In genomic region chr19:18834644-18834984, GRCh38 we compare ENCODE assay signal across 10 cellular contexts. TPM values are rescaled to one million over a fixed set of nuclear protein-coding genes. Genes with fewer than 3 reads are reported as not detected.
DNase-seq lines count a peak whose midpoint lies in the region; ATAC-seq and TF ChIP-seq lines count a peak whose summit lies in the region.
"Had no signal": no experiment of that assay in that cellular context is flagged by ENCODE, and none has a peak within 500 bp of the region (broad histone marks: within the 10 kb centered on the region; RNA-seq: fewer than 3 reads in every experiment).

No MANE protein-coding gene starts in this region.

- H4K20me1 ChIP-seq in Loucy (ENCODE audit: insufficient read depth, low read length, poor library complexity, severe bottlenecking) = peaks cover 67% of the 10 kb centered on the region

- ATAC-seq in CD4-positive, CD25-positive, alpha-beta regulatory T cell (ENCODE audit: low read depth in 2 of 2) = no peak
- no peak for ATAC-seq in natural killer cell treated with Interleukin-12 subunit alpha and Interleukin-12 subunit beta and Interleukin-15 and Interleukin-18, amount 100 ng/mL, for 72 hours
- no peak for ATAC-seq in HG03439 (IDR thresholded peaks at IDR 0.05; ENCODE audit: unreplicated experiment)

- peak overlapping the region; percentile 95 for H3K9ac ChIP-seq in Loucy (ENCODE audit: low read depth, low read length, poor library complexity, severe bottlenecking)

- H3K27me3 Mint-ChIP-seq in CD4-positive, CD25-positive, alpha-beta regulatory T cell = no peaks in the 10 kb centered on the region
- no peaks in the 10 kb centered on the region for H3K27me3 Mint-ChIP-seq in natural killer cell treated with Interleukin-12 subunit alpha and Interleukin-12 subunit beta and Interleukin-15 and Interleukin-18, amount 100 ng/mL, for 72 hours

- peak overlapping the region; percentile 89 for H3K4me3 ChIP-seq in CD4-positive, CD25-positive, alpha-beta regulatory T cell (ENCODE audit: low read depth, low read length)
- H3K4me3 ChIP-seq in Loucy (ENCODE audit: low read length, poor library complexity, severe bottlenecking) = peak overlapping the region; percentile 94
- H3K4me3 ChIP-seq in coronary artery = peak overlapping the region; percentile 93

- H3F3A ChIP-seq in Loucy (ENCODE audit: low read depth) = no peaks in the 10 kb centered on the region

- no peaks in the 10 kb centered on the region for H3K9me3 ChIP-seq in CD4-positive, CD25-positive, alpha-beta regulatory T cell (ENCODE audit: control insufficient read depth in 2 of 2, low read length in 2 of 2)
- no peaks in the 10 kb centered on the region for H3K9me3 ChIP-seq in Loucy (ENCODE audit: insufficient read depth, low read depth, low read length)

- no peaks in the 10 kb centered on the region for H3K9me3 Mint-ChIP-seq in CD4-positive, CD25-positive, alpha-beta regulatory T cell
- no peaks in the 10 kb centered on the region for H3K9me3 Mint-ChIP-seq in natural killer cell treated with Interleukin-12 subunit alpha and Interleukin-12 subunit beta and Interleukin-15 and Interleukin-18, amount 100 ng/mL, for 72 hours

- peaks cover 70% of the 10 kb centered on the region for H3K4me1 ChIP-seq in CD4-positive, CD25-positive, alpha-beta regulatory T cell (ENCODE audit: control insufficient read depth, insufficient read depth, low read length, poor library complexity, severe bottlenecking)
- H3K4me1 ChIP-seq in Loucy (ENCODE audit: insufficient read depth, low read length, poor library complexity, severe bottlenecking) = peaks cover 51% of the 10 kb centered on the region

- no peak for DNase-seq in CD4-positive, CD25-positive, alpha-beta regulatory T cell
- DNase-seq in coronary artery (ENCODE audit: low spot score) = no peak
- DNase-seq in natural killer cell treated with Interleukin-12 subunit alpha and Interleukin-12 subunit beta and Interleukin-15 and Interleukin-18, amount 100 ng/mL, for 72 hours (ENCODE audit: low spot score) = no peak
- DNase-seq in mucosa of gallbladder (ENCODE audit: low spot score) = no peak
- DNase-seq in stimulated activated CD4-positive, alpha-beta T cell treated with anti-CD3 and anti-CD28 coated beads, Interleukin-1b, Interleukin-23, amount 100 ng/mL, for 48 hours = no peak
- no peak for DNase-seq in stimulated activated CD4-positive, alpha-beta T cell treated with anti-CD3 and anti-CD28 coated beads, Interleukin-4, amount 100 ng/mL, for 4 hours

- peaks cover 22% of the 10 kb centered on the region for H3K36me3 Mint-ChIP-seq in CD4-positive, CD25-positive, alpha-beta regulatory T cell
- peaks cover 8% of the 10 kb centered on the region for H3K36me3 Mint-ChIP-seq in natural killer cell treated with Interleukin-12 subunit alpha and Interleukin-12 subunit beta and Interleukin-15 and Interleukin-18, amount 100 ng/mL, for 72 hours

- H3K79me2 ChIP-seq in Loucy (ENCODE audit: insufficient read depth, low read length) = peaks cover 78% of the 10 kb centered on the region

- H3K27me3 ChIP-seq in CD4-positive, CD25-positive, alpha-beta regulatory T cell (ENCODE audit: control insufficient read depth, insufficient read depth, low read length) = no peaks in the 10 kb centered on the region
- H3K27me3 ChIP-seq in Loucy (ENCODE audit: insufficient read depth, low read length, poor library complexity, severe bottlenecking) = no peaks in the 10 kb centered on the region

- H3K27ac Mint-ChIP-seq in CD4-positive, CD25-positive, alpha-beta regulatory T cell = peak overlapping the region in 2 of 3 donors; percentile 82 to 88
- peak overlapping the region; percentile 86 to 91 for H3K27ac Mint-ChIP-seq in natural killer cell treated with Interleukin-12 subunit alpha and Interleukin-12 subunit beta and Interleukin-15 and Interleukin-18, amount 100 ng/mL, for 72 hours

- peaks cover 21% of the 10 kb centered on the region for H3K36me3 ChIP-seq in CD4-positive, CD25-positive, alpha-beta regulatory T cell (ENCODE audit: control insufficient read depth, insufficient read depth, low read length)
- peaks cover 23% of the 10 kb centered on the region; the same call in 1 of the 2 replicates for H3K36me3 ChIP-seq in Loucy (ENCODE audit: insufficient read depth, low read length)

- peak overlapping the region; percentile 92 to 97 (median 94) for H3K4me3 Mint-ChIP-seq in CD4-positive, CD25-positive, alpha-beta regulatory T cell
- peak overlapping the region; percentile 95 for H3K4me3 Mint-ChIP-seq in natural killer cell treated with Interleukin-12 subunit alpha and Interleukin-12 subunit beta and Interleukin-15 and Interleukin-18, amount 100 ng/mL, for 72 hours

- peak overlapping the region; percentile 14 for H3K27ac ChIP-seq in CD4-positive, CD25-positive, alpha-beta regulatory T cell (ENCODE audit: insufficient read depth, low read length, poor library complexity, severe bottlenecking)
- no peak overlapping the region for H3K27ac ChIP-seq in coronary artery

- H3K9me2 ChIP-seq in Loucy (replicated peaks; ENCODE audit: low read depth, low read length) = no peaks in the 10 kb centered on the region

- no peak overlapping the region for H2AFZ ChIP-seq in Loucy (ENCODE audit: low read length)

- H3K4me1 Mint-ChIP-seq in CD4-positive, CD25-positive, alpha-beta regulatory T cell = peaks cover 29 to 71% (median 53%) of the 10 kb centered on the region in 4 donors
- peaks cover 44 to 55% of the 10 kb centered on the region in 2 donors for H3K4me1 Mint-ChIP-seq in natural killer cell treated with Interleukin-12 subunit alpha and Interleukin-12 subunit beta and Interleukin-15 and Interleukin-18, amount 100 ng/mL, for 72 hours (ENCODE audit: low read depth in 2 of 2)

- H3K4me2 ChIP-seq in Loucy (ENCODE audit: low read depth, low read length, poor library complexity, severe bottlenecking) = peak overlapping the region; percentile 99

- TF ChIP-seq CTCF in Loucy (conservative IDR thresholded peaks at IDR 0.05; ENCODE audit: low read length) (no peak), coronary artery (IDR thresholded peaks at IDR 0.05) (no peak)

RNA-seq across cellular contexts. Expression of gene UPF1, which starts 2.9 kb away (rescaled TPM):
- total RNA-seq in CD4-positive, CD25-positive, alpha-beta regulatory T cell = 140 TPM
- polyA plus RNA-seq in CD4-positive, CD25-positive, alpha-beta regulatory T cell = 10 to 100 TPM in 2 of 4 donors, 1 to 10 TPM in 2; 8.6 to 11.9 (median 9.8) TPM
- 100 to 1,000 TPM; 104 to 150 TPM for total RNA-seq in natural killer cell treated with Interleukin-12 subunit alpha and Interleukin-12 subunit beta and Interleukin-15 and Interleukin-18, amount 100 ng/mL, for 72 hours
- total RNA-seq in mucosa of gallbladder = 117 TPM

RNA-seq across cellular contexts. Expression of gene COMP, which starts 43.5 kb away (rescaled TPM):
- not detected for total RNA-seq in CD4-positive, CD25-positive, alpha-beta regulatory T cell
- not detected for polyA plus RNA-seq in CD4-positive, CD25-positive, alpha-beta regulatory T cell
- total RNA-seq in natural killer cell treated with Interleukin-12 subunit alpha and Interleukin-12 subunit beta and Interleukin-15 and Interleukin-18, amount 100 ng/mL, for 72 hours = not detected
- 2.0 TPM for total RNA-seq in mucosa of gallbladder
- total RNA-seq: bronchial epithelial cell, Daoy had no signal
